25 cellular contexts compared by ENCODE assay signal in genomic region chr1:100924991-100925390, GRCh38. TPM values are rescaled to one million over a fixed set of nuclear protein-coding genes. Genes with fewer than 3 reads are reported as not detected.
A peak's percentile ranks its signal among the peaks of the same experiment; 100 is the strongest.
DNase-seq lines count a peak whose midpoint lies in the region; ATAC-seq lines count a peak whose summit lies in the region.
"Had no signal": no experiment of that assay in that cellular context is flagged by ENCODE, and none has a peak within 500 bp of the region (broad histone marks: within the 10 kb centered on the region; RNA-seq: fewer than 3 reads in every experiment).

No MANE protein-coding gene starts in this region.

- H3K4me3 Mint-ChIP-seq in activated T-cell treated with anti-CD3 and anti-CD28 coated beads, Interleukin-2, amount 50 U/mL, for 72 hours = peak overlapping the region in 1 of 2 donors; percentile 11
- H3K4me3 Mint-ChIP-seq in activated naive CD8-positive, alpha-beta T cell treated with anti-CD3 and anti-CD28 coated beads, Interleukin-2, amount 10 ng/mL, durations not matched to agents 7 days and 5 days = no peak overlapping the region
- H3K4me3 Mint-ChIP-seq in stimulated activated effector memory CD8-positive, alpha-beta T cell treated with anti-CD3 and anti-CD28 coated beads, Interleukin-12 subunit alpha, Interleukin-12 subunit beta, amount 100 ng/mL, for 72 hours = no peak overlapping the region
- H3K4me3 Mint-ChIP-seq: B cell, neural progenitor cell had no signal

- peak overlapping the region; percentile 83 for H3K27ac ChIP-seq in KOPT-K1 (ENCODE audit: low read depth, low read length, poor library complexity, severe bottlenecking)
- no peak overlapping the region for H3K27ac ChIP-seq in mesenchymal stem cell (ENCODE audit: low read length, poor library complexity, severe bottlenecking)
- H3K27ac ChIP-seq: esophagus squamous epithelium, lower lobe of right lung, neural progenitor cell, Peyer's patch, right atrium auricular region had no signal

- WGBS in mesenchymal stem cell = 98% methylated on average over 2 of the region's 2 CpGs

- DNase-seq in activated T-cell treated with anti-CD3 and anti-CD28 coated beads, Interleukin-2, amount 50 U/mL, for 72 hours = no peak
- no peak for DNase-seq in activated T-cell treated with anti-CD3 and anti-CD28 coated beads for 4 hours
- DNase-seq in activated naive CD8-positive, alpha-beta T cell treated with anti-CD3 and anti-CD28 coated beads, Interleukin-2, amount 10 ng/mL, durations not matched to agents 7 days and 5 days = no peak
- DNase-seq in stimulated activated effector memory CD8-positive, alpha-beta T cell treated with anti-CD3 and anti-CD28 coated beads, Interleukin-12 subunit alpha, Interleukin-12 subunit beta, amount 100 ng/mL, for 72 hours (ENCODE audit: low spot score in 2 of 2) = no peak
- DNase-seq in SW 1271 (lab: John Stamatoyannopoulos, UW) = no peak
- DNase-seq in mesenchymal stem cell = no peak
- no peak for DNase-seq in NCI-H1417 (lab: John Stamatoyannopoulos, UW)
- DNase-seq: activated CD4-positive, alpha-beta T cell treated with anti-CD3 and anti-CD28 coated beads, Interleukin-2, amount 50 U/mL, for 1 hour; activated CD8-positive, alpha-beta memory T cell treated with anti-CD3 and anti-CD28 coated beads, Interleukin-2, amount 50 U/mL, for 48 hours; activated gamma-delta T cell treated with Interleukin-2 at 50 U/mL for 16 hours; COR-L47; esophagus squamous epithelium; foreskin melanocyte; lower lobe of right lung; NCI-H1105 treated with DMSO at 0.1 percent for 48 hours; NCI-H2029 treated with DMSO at 0.1 percent for 48 hours; NCI-H69; Peyer's patch; SIG-M5; trophoblast cell had no signal

- H3K9me3 Mint-ChIP-seq in activated T-cell treated with anti-CD3 and anti-CD28 coated beads, Interleukin-2, amount 50 U/mL, for 72 hours = peaks cover 6 to 8% of the 10 kb centered on the region in 2 donors
- H3K9me3 Mint-ChIP-seq in activated naive CD8-positive, alpha-beta T cell treated with anti-CD3 and anti-CD28 coated beads, Interleukin-2, amount 10 ng/mL, durations not matched to agents 7 days and 5 days = peaks cover 1% of the 10 kb centered on the region
- H3K9me3 Mint-ChIP-seq in stimulated activated effector memory CD8-positive, alpha-beta T cell treated with anti-CD3 and anti-CD28 coated beads, Interleukin-12 subunit alpha, Interleukin-12 subunit beta, amount 100 ng/mL, for 72 hours = peaks cover 8% of the 10 kb centered on the region

- H3K79me1 ChIP-seq in mesenchymal stem cell (replicated peaks; ENCODE audit: low read length, poor library complexity, severe bottlenecking) = peaks cover 19% of the 10 kb centered on the region

- H3K4me2 ChIP-seq in mesenchymal stem cell (ENCODE audit: low read length, poor library complexity, severe bottlenecking) = no peak overlapping the region
- H3K4me2 ChIP-seq: neural progenitor cell, smooth muscle cell had no signal

- H2BK5ac ChIP-seq in mesenchymal stem cell (ENCODE audit: low read depth, low read length, poor library complexity, severe bottlenecking) = no peak overlapping the region

- H3K9ac ChIP-seq in mesenchymal stem cell (ENCODE audit: low read length) = no peak overlapping the region
- H3K9ac ChIP-seq: neural progenitor cell had no signal

- no peak overlapping the region for H3K23ac ChIP-seq in mesenchymal stem cell (ENCODE audit: low read length in 2 of 2)

- no peak overlapping the region for H3K14ac ChIP-seq in mesenchymal stem cell (ENCODE audit: low read length in 2 of 2)

- no peak overlapping the region for H4K91ac ChIP-seq in mesenchymal stem cell (ENCODE audit: low read length)

- H3K36me3 ChIP-seq in KOPT-K1 (ENCODE audit: insufficient read depth, low read length) = peaks cover 67% of the 10 kb centered on the region
- peaks cover 4 to 61% of the 10 kb centered on the region in 2 experiments for H3K36me3 ChIP-seq in mesenchymal stem cell (ENCODE audit: control insufficient read depth in 1 of 2, insufficient read depth in 2 of 2, low read depth in 1 of 2, low read length in 2 of 2)

- H3K27me3 ChIP-seq in mesenchymal stem cell (ENCODE audit: control insufficient read depth in 1 of 2, insufficient read depth in 1 of 2, low read length in 2 of 2) = no peaks in the 10 kb centered on the region
- H3K27me3 ChIP-seq: esophagus squamous epithelium, neural progenitor cell, Peyer's patch, right atrium auricular region had no signal

- H4K8ac ChIP-seq in mesenchymal stem cell (ENCODE audit: low read length) = no peak overlapping the region

- H2BK120ac ChIP-seq in mesenchymal stem cell (ENCODE audit: low read depth, low read length) = no peak overlapping the region

- peaks cover 49% of the 10 kb centered on the region for H3K4me1 Mint-ChIP-seq in activated T-cell treated with anti-CD3 and anti-CD28 coated beads, Interleukin-2, amount 50 U/mL, for 72 hours (ENCODE audit: low read depth)
- peaks cover 34% of the 10 kb centered on the region for H3K4me1 Mint-ChIP-seq in activated naive CD8-positive, alpha-beta T cell treated with anti-CD3 and anti-CD28 coated beads, Interleukin-2, amount 10 ng/mL, durations not matched to agents 7 days and 5 days
- peaks cover 20% of the 10 kb centered on the region for H3K4me1 Mint-ChIP-seq in stimulated activated effector memory CD8-positive, alpha-beta T cell treated with anti-CD3 and anti-CD28 coated beads, Interleukin-12 subunit alpha, Interleukin-12 subunit beta, amount 100 ng/mL, for 72 hours
- H3K4me1 Mint-ChIP-seq: neural progenitor cell had no signal

- peaks cover 11 to 12% of the 10 kb centered on the region in 2 donors for H3K36me3 Mint-ChIP-seq in activated T-cell treated with anti-CD3 and anti-CD28 coated beads, Interleukin-2, amount 50 U/mL, for 72 hours (ENCODE audit: insufficient read depth in 2 of 2)
- H3K36me3 Mint-ChIP-seq in activated naive CD8-positive, alpha-beta T cell treated with anti-CD3 and anti-CD28 coated beads, Interleukin-2, amount 10 ng/mL, durations not matched to agents 7 days and 5 days = peaks cover 25% of the 10 kb centered on the region
- peaks cover 66% of the 10 kb centered on the region for H3K36me3 Mint-ChIP-seq in stimulated activated effector memory CD8-positive, alpha-beta T cell treated with anti-CD3 and anti-CD28 coated beads, Interleukin-12 subunit alpha, Interleukin-12 subunit beta, amount 100 ng/mL, for 72 hours

- no peak overlapping the region for H2BK12ac ChIP-seq in mesenchymal stem cell (ENCODE audit: low read length in 2 of 2)

- no peak overlapping the region for H2BK15ac ChIP-seq in mesenchymal stem cell (ENCODE audit: low read depth, poor library complexity, severe bottlenecking)

- POLR2A ChIA-PET in activated naive CD8-positive, alpha-beta T cell treated with anti-CD3 and anti-CD28 coated beads, Interleukin-2, amount 10 ng/mL, durations not matched to agents 7 days and 5 days (lab: Charles Lee) = no interaction called here

- H3K27ac Mint-ChIP-seq in activated T-cell treated with anti-CD3 and anti-CD28 coated beads, Interleukin-2, amount 50 U/mL, for 72 hours = peak overlapping the region; percentile 79
- peak overlapping the region; percentile 14 for H3K27ac Mint-ChIP-seq in activated naive CD8-positive, alpha-beta T cell treated with anti-CD3 and anti-CD28 coated beads, Interleukin-2, amount 10 ng/mL, durations not matched to agents 7 days and 5 days
- peak overlapping the region; percentile 48 for H3K27ac Mint-ChIP-seq in stimulated activated effector memory CD8-positive, alpha-beta T cell treated with anti-CD3 and anti-CD28 coated beads, Interleukin-12 subunit alpha, Interleukin-12 subunit beta, amount 100 ng/mL, for 72 hours
- H3K27ac Mint-ChIP-seq: B cell, neural progenitor cell had no signal

- no peaks in the 10 kb centered on the region for H3K4me1 ChIP-seq in mesenchymal stem cell (ENCODE audit: control insufficient read depth, insufficient read depth, low read depth, low read length)
- H3K4me1 ChIP-seq: neural progenitor cell, Peyer's patch, right atrium auricular region had no signal

- H2AFZ ChIP-seq in mesenchymal stem cell (ENCODE audit: low read depth, low read length) = no peak overlapping the region
- H2AFZ ChIP-seq: neural progenitor cell had no signal

- no peak for ATAC-seq in activated T-cell treated with anti-CD3 and anti-CD28 coated beads, Interleukin-2, amount 50 U/mL, for 72 hours (replicated peaks in 1 of 2)
- no peak for ATAC-seq in activated naive CD8-positive, alpha-beta T cell treated with anti-CD3 and anti-CD28 coated beads, Interleukin-2, amount 10 ng/mL, durations not matched to agents 7 days and 5 days (ENCODE audit: low read depth)
- no peak for ATAC-seq in stimulated activated effector memory CD8-positive, alpha-beta T cell treated with anti-CD3 and anti-CD28 coated beads, Interleukin-12 subunit alpha, Interleukin-12 subunit beta, amount 100 ng/mL, for 72 hours
- ATAC-seq: lower lobe of right lung had no signal

- no peak overlapping the region for H3K18ac ChIP-seq in mesenchymal stem cell (ENCODE audit: low read depth in 1 of 2, low read length in 2 of 2)

- no peak overlapping the region for H2AK5ac ChIP-seq in mesenchymal stem cell (ENCODE audit: low read length, severe bottlenecking)

- H3K4ac ChIP-seq in mesenchymal stem cell (ENCODE audit: low read depth in 1 of 2, low read length in 2 of 2) = no peak overlapping the region

- H3K9me3 ChIP-seq in KOPT-K1 (ENCODE audit: insufficient read depth, low read length, poor library complexity, severe bottlenecking) (peaks cover 7% of the 10 kb centered on the region), mesenchymal stem cell (ENCODE audit: control insufficient read depth, low read length) (no peaks in the 10 kb centered on the region)
- H3K9me3 ChIP-seq: esophagus squamous epithelium, lower lobe of right lung, Peyer's patch, right atrium auricular region had no signal

- H3K4me3 ChIP-seq in mesenchymal stem cell (ENCODE audit: insufficient read depth in 1 of 2, low read depth in 1 of 2, low read length in 2 of 2) = no peak overlapping the region
- H3K4me3 ChIP-seq: esophagus squamous epithelium, lower lobe of right lung, neural progenitor cell, Peyer's patch, right atrium auricular region, smooth muscle cell had no signal

- H3K27me3 Mint-ChIP-seq in activated T-cell treated with anti-CD3 and anti-CD28 coated beads, Interleukin-2, amount 50 U/mL, for 72 hours (ENCODE audit: low read depth) = no peaks in the 10 kb centered on the region
- no peaks in the 10 kb centered on the region for H3K27me3 Mint-ChIP-seq in activated naive CD8-positive, alpha-beta T cell treated with anti-CD3 and anti-CD28 coated beads, Interleukin-2, amount 10 ng/mL, durations not matched to agents 7 days and 5 days
- H3K27me3 Mint-ChIP-seq: B cell had no signal

RNA-seq across cellular contexts. Expression of gene SLC30A7, which starts 29.1 kb away (rescaled TPM):
- total RNA-seq in activated T-cell treated with anti-CD3 and anti-CD28 coated beads, Interleukin-2, amount 50 U/mL, for 72 hours = 10 to 100 TPM; 39.3 to 48.7 TPM
- total RNA-seq in activated naive CD8-positive, alpha-beta T cell treated with anti-CD3 and anti-CD28 coated beads, Interleukin-2, amount 10 ng/mL, durations not matched to agents 7 days and 5 days = 10 to 100 TPM; 32.6 to 34.6 TPM
- 23.2 TPM for polyA plus RNA-seq in mesenchymal stem cell (2013, experiment 1 of 2)
- 23.4 TPM for polyA plus RNA-seq in mesenchymal stem cell (2013, experiment 2 of 2)

RNA-seq across cellular contexts. Expression of gene EXTL2, which starts 30.3 kb away (rescaled TPM):
- 1 to 10 TPM; 4.0 to 4.9 TPM for total RNA-seq in activated T-cell treated with anti-CD3 and anti-CD28 coated beads, Interleukin-2, amount 50 U/mL, for 72 hours
- 1 to 10 TPM; 2.8 to 3.0 TPM for total RNA-seq in activated naive CD8-positive, alpha-beta T cell treated with anti-CD3 and anti-CD28 coated beads, Interleukin-2, amount 10 ng/mL, durations not matched to agents 7 days and 5 days
- polyA plus RNA-seq in mesenchymal stem cell (2013, experiment 1 of 2) = 37.3 TPM
- 40.0 TPM for polyA plus RNA-seq in mesenchymal stem cell (2013, experiment 2 of 2)

Comparison
In these comparisons a context has a peak if more than half of its experiments do, and no peak if none do; other contexts are left out.
1. H3K27ac Mint-ChIP-seq: peak in every context shown above with its lines; median percentile 79 in activated T-cell treated with anti-CD3 and anti-CD28 coated beads, Interleukin-2, amount 50 U/mL, for 72 hours; 48 in stimulated activated effector memory CD8-positive, alpha-beta T cell treated with anti-CD3 and anti-CD28 coated beads, Interleukin-12 subunit alpha, Interleukin-12 subunit beta, amount 100 ng/mL, for 72 hours; 14 in activated naive CD8-positive, alpha-beta T cell treated with anti-CD3 and anti-CD28 coated beads, Interleukin-2, amount 10 ng/mL, durations not matched to agents 7 days and 5 days.